ENCODE assay signal across 29 cellular contexts in the genomic region with DNA sequence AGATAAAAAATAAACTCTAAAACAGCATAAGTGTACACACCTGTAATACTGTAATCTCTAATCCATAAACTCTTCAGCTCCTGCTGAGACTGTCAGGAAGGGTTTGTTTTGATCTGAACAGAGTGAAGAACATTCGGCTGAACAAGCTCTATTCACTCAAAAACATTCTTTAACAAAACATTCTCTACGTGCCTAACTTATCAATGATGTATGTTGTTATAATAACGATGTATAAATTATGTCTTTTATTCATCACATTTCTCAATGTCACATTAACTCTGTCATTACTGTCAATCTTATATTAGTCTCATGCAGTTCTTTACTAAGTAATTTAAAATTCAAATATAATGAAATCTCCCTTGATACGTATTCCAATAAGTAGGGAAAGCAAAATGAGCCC.
"Had no signal": no experiment of that assay in that cellular context is flagged by ENCODE, and none has a peak within 500 bp of the region (broad histone marks: within the 10 kb centered on the region; RNA-seq: fewer than 3 reads in every experiment).

No MANE protein-coding gene starts in this region.

- H3K4me3 Mint-ChIP-seq: activated CD8-positive, alpha-beta T cell treated with anti-CD3 and anti-CD28 coated beads for 36 hours; activated naive CD8-positive, alpha-beta T cell; activated T-cell treated with anti-CD3 and anti-CD28 coated beads, Interleukin-2, amount 50 U/mL, for 4 hours; activated T-helper 17 cell treated with anti-CD3 and anti-CD28 coated beads, Interleukin-2, amount 50 U/mL, for 72 hours; central memory CD8-positive, alpha-beta T cell; T-helper 17 cell; T-helper 2 cell treated with Interferon-gamma antibody and Interleukin-4, amounts not matched to agents 5 μg/mL and 100 μg/mL, for 36 hours had no signal

- H3K4me3 ChIP-seq: colonic mucosa, esophagus squamous epithelium, gastroesophageal sphincter, heart right ventricle had no signal

- ATAC-seq: activated CD8-positive, alpha-beta T cell treated with anti-CD3 and anti-CD28 coated beads for 36 hours; activated T-cell treated with anti-CD3 and anti-CD28 coated beads, Interleukin-2, amount 50 U/mL, for 4 hours; activated T-helper 17 cell treated with anti-CD3 and anti-CD28 coated beads, Interleukin-2, amount 50 U/mL, for 72 hours; gastroesophageal sphincter; heart right ventricle; T-helper 17 cell had no signal

- H3K27me3 Mint-ChIP-seq: activated CD8-positive, alpha-beta T cell treated with anti-CD3 and anti-CD28 coated beads for 36 hours; activated naive CD8-positive, alpha-beta T cell; activated T-helper 17 cell treated with anti-CD3 and anti-CD28 coated beads, Interleukin-2, amount 50 U/mL, for 72 hours; central memory CD8-positive, alpha-beta T cell; T-helper 17 cell had no signal

- H3K36me3 Mint-ChIP-seq: activated naive CD8-positive, alpha-beta T cell had no signal

- H3K27ac Mint-ChIP-seq: activated CD8-positive, alpha-beta T cell treated with anti-CD3 and anti-CD28 coated beads for 36 hours; activated naive CD8-positive, alpha-beta T cell; activated T-helper 17 cell treated with anti-CD3 and anti-CD28 coated beads, Interleukin-2, amount 50 U/mL, for 72 hours; T-helper 17 cell; T-helper 2 cell treated with Interferon-gamma antibody and Interleukin-4, amounts not matched to agents 5 μg/mL and 100 μg/mL, for 36 hours had no signal

- H3K27me3 ChIP-seq: brain microvascular endothelial cell, colonic mucosa, esophagus squamous epithelium, gastroesophageal sphincter, heart right ventricle had no signal

- H3K9me3 ChIP-seq: colonic mucosa, esophagus squamous epithelium, gastroesophageal sphincter, heart right ventricle had no signal

- H3K36me3 ChIP-seq: brain microvascular endothelial cell, colonic mucosa, esophagus squamous epithelium, gastroesophageal sphincter, heart right ventricle had no signal

- H3K4me1 Mint-ChIP-seq: activated T-helper 17 cell treated with anti-CD3 and anti-CD28 coated beads, Interleukin-2, amount 50 U/mL, for 72 hours; central memory CD8-positive, alpha-beta T cell; T-helper 17 cell had no signal

- DNase-seq: activated CD4-positive, alpha-beta T cell treated with anti-CD3 and anti-CD28 coated beads for 4 hours; activated CD4-positive, alpha-beta T cell treated with anti-CD3 and anti-CD28 coated beads, Interleukin-2, amount 50 U/mL, for 1 hour; activated CD4-positive, alpha-beta T cell treated with anti-CD3 and anti-CD28 coated beads, Interleukin-2, amount 50 U/mL, for 48 hours; activated CD4-positive, CD25-positive, alpha-beta regulatory T cell; activated CD4-positive, CD25-positive, alpha-beta regulatory T cell treated with anti-CD3 and anti-CD28 coated beads, Interleukin-2, amount 50 U/mL, for 72 hours; activated CD8-positive, alpha-beta memory T cell treated with anti-CD3 and anti-CD28 coated beads for 24 hours; activated CD8-positive, alpha-beta T cell treated with anti-CD3 and anti-CD28 coated beads for 36 hours; activated effector memory CD4-positive, alpha-beta T cell treated with Interleukin-2 at 50 U/mL for 16 hours; activated gamma-delta T cell treated with Interleukin-2 at 50 U/mL for 16 hours; activated naive CD4-positive, alpha-beta T cell treated with anti-CD3 and anti-CD28 coated beads, Interleukin-2, amount 50 U/mL, for 16 hours; activated naive CD4-positive, alpha-beta T cell treated with Interleukin-2 at 50 U/mL for 16 hours; activated T-cell treated with anti-CD3 and anti-CD28 coated beads, Interleukin-2, amount 50 U/mL, for 4 hours; amniotic stem cell; anterior cingulate cortex; brain microvascular endothelial cell; colonic mucosa; effector CD8-positive, alpha-beta T cell; esophagus squamous epithelium; foreskin melanocyte; heart right ventricle; T-helper 1 cell; T-helper 17 cell; T1000 had no signal

- H3K27ac ChIP-seq: brain microvascular endothelial cell, colonic mucosa, epithelial cell of prostate, esophagus squamous epithelium, gastroesophageal sphincter, heart right ventricle had no signal

- H3K4me1 ChIP-seq: colonic mucosa, esophagus squamous epithelium, gastroesophageal sphincter, heart right ventricle had no signal
